In genomic region chr2:88489181-88489580, GRCh38 we compare ENCODE assay signal across 29 cellular contexts. TPM values are rescaled to one million over a fixed set of nuclear protein-coding genes. Genes with fewer than 3 reads are reported as not detected.
DNase-seq lines count a peak whose midpoint lies in the region; ATAC-seq and TF ChIP-seq lines count a peak whose summit lies in the region.
"Had no signal": no experiment of that assay in that cellular context is flagged by ENCODE, and none has a peak within 500 bp of the region (broad histone marks: within the 10 kb centered on the region; RNA-seq: fewer than 3 reads in every experiment).

No MANE protein-coding gene starts in this region.

- H3K4me1 ChIP-seq in mammary epithelial cell (ENCODE audit: insufficient read depth, low read length), result peaks cover 11% of the 10 kb centered on the region
- no peaks in the 10 kb centered on the region for H3K4me1 ChIP-seq in Karpas-422 (ENCODE audit: low read length)
- H3K4me1 ChIP-seq: BLaER1 treated with 17β-estradiol and CSF1 and Interleukin-3, amounts not matched to agents 10 nM and 100 nM; Caco-2; heart left ventricle had no signal

- H3K9me2 ChIP-seq in Karpas-422 (replicated peaks; ENCODE audit: insufficient read depth, low read length), result no peaks in the 10 kb centered on the region

- in situ Hi-C loops in mammary epithelial cell (cut with MboI; ENCODE audit: low sequenced_read_pairs in 2 of 2), result no loop called here

- H3K79me2 ChIP-seq in mammary epithelial cell (ENCODE audit: insufficient read depth, low read length) (no peaks in the 10 kb centered on the region), Karpas-422 (ENCODE audit: low read length) (no peaks in the 10 kb centered on the region)

- CTCF ChIA-PET in MCF 10A (lab: Yijun Ruan, JAX), result interaction anchor here (0.6 to 1.2 kb wide), 5 partner anchors 15 to 331 kb away, joined by 3 to 5 read pairs (median 3); no protein-coding TSS in a partner anchor
- CTCF ChIA-PET in mammary epithelial cell (lab: Charles Lee; ENCODE audit: low non-redundant PET), result no interaction called here

- BruUV-seq in MCF 10A (replicated peaks; lab: Mats Ljungman, UMichigan), result no TSS peak
- BruUV-seq in mammary epithelial cell (replicated peaks; lab: Mats Ljungman, UMichigan), result no TSS peak

- no peaks in the 10 kb centered on the region for H4K20me1 ChIP-seq in mammary epithelial cell (ENCODE audit: insufficient read depth, low read length)
- H4K20me1 ChIP-seq in Karpas-422 (ENCODE audit: insufficient read depth, low read depth, low read length), result no peaks in the 10 kb centered on the region
- H4K20me1 ChIP-seq: BLaER1 treated with 17β-estradiol and CSF1 and Interleukin-3, amounts not matched to agents 10 nM and 100 nM had no signal

- dilution Hi-C loops in mammary epithelial cell (cut with HindIII; ENCODE audit: low sequenced_read_pairs), result no loop called here

- no peaks in the 10 kb centered on the region for H3K36me3 Mint-ChIP-seq in MCF 10A (ENCODE audit: insufficient read depth, unreplicated experiment)
- H3K36me3 Mint-ChIP-seq: activated naive CD4-positive, alpha-beta T cell treated with anti-CD3 and anti-CD28 coated beads, Interleukin-2, amount 10 ng/mL, durations not matched to agents 7 days and 5 days; mesothelial cell of epicardium; type B pancreatic cell had no signal

- ATAC-seq in HG03469 (IDR thresholded peaks at IDR 0.05; ENCODE audit: unreplicated experiment), result no peak
- ATAC-seq in HG03432 (IDR thresholded peaks at IDR 0.05; ENCODE audit: unreplicated experiment), result no peak
- ATAC-seq: heart left ventricle, left lobe of liver had no signal

- H3K9me3 Mint-ChIP-seq in MCF 10A (ENCODE audit: unreplicated experiment), result no peaks in the 10 kb centered on the region
- H3K9me3 Mint-ChIP-seq: activated naive CD4-positive, alpha-beta T cell treated with anti-CD3 and anti-CD28 coated beads, Interleukin-2, amount 10 ng/mL, durations not matched to agents 7 days and 5 days; dendritic cell treated with granulocyte-macrophage colony-stimulating factor and Interleukin-4, amounts not matched to agents 40 ng/mL and 50 ng/mL, for 4 days; mesothelial cell of epicardium; nephron; type B pancreatic cell had no signal

- no peaks in the 10 kb centered on the region for H3K27me3 Mint-ChIP-seq in MCF 10A (ENCODE audit: insufficient read depth, unreplicated experiment)
- H3K27me3 Mint-ChIP-seq: dendritic cell treated with granulocyte-macrophage colony-stimulating factor and Interleukin-4, amounts not matched to agents 40 ng/mL and 50 ng/mL, for 4 days had no signal

- H3K27ac ChIP-seq in mammary epithelial cell (ENCODE audit: insufficient read depth, low read depth, low read length), result no peak overlapping the region
- no peak overlapping the region for H3K27ac ChIP-seq in Karpas-422 (ENCODE audit: low read length)
- H3K27ac ChIP-seq in VCaP, result no peak overlapping the region
- H3K27ac ChIP-seq: BLaER1 treated with 17β-estradiol and CSF1 and Interleukin-3, amounts not matched to agents 10 nM and 100 nM; cardiac muscle cell; heart left ventricle; KMS-11 had no signal

- 100% methylated on average over 2 of the region's 2 CpGs for WGBS in mammary epithelial cell (ENCODE audit: low coverage, missing lambda C conversion rate)

- no peaks in the 10 kb centered on the region for H3K4me1 Mint-ChIP-seq in MCF 10A (ENCODE audit: insufficient read depth, unreplicated experiment)
- H3K4me1 Mint-ChIP-seq: activated naive CD4-positive, alpha-beta T cell treated with anti-CD3 and anti-CD28 coated beads, Interleukin-2, amount 10 ng/mL, durations not matched to agents 7 days and 5 days; nephron had no signal

- no peak overlapping the region for H3K27ac Mint-ChIP-seq in MCF 10A (ENCODE audit: low read depth, unreplicated experiment)
- H3K27ac Mint-ChIP-seq: activated naive CD4-positive, alpha-beta T cell treated with anti-CD3 and anti-CD28 coated beads, Interleukin-2, amount 10 ng/mL, durations not matched to agents 7 days and 5 days; dendritic cell treated with granulocyte-macrophage colony-stimulating factor and Interleukin-4, amounts not matched to agents 40 ng/mL and 50 ng/mL, for 4 days; mesothelial cell of epicardium; nephron; type B pancreatic cell had no signal

- no peak overlapping the region for H3K4me3 ChIP-seq in mammary epithelial cell (replicated peaks in 1 of 3; ENCODE audit: insufficient read depth in 1 of 3, low read depth in 2 of 3, low read length in 3 of 3)
- no peak overlapping the region for H3K4me3 ChIP-seq in Karpas-422 (ENCODE audit: low read length)
- H3K4me3 ChIP-seq: BLaER1 treated with 17β-estradiol and CSF1 and Interleukin-3, amounts not matched to agents 10 nM and 100 nM; cardiac muscle cell; heart left ventricle had no signal

- POLR2A ChIA-PET in MCF 10A (lab: Yijun Ruan, JAX), result interaction anchor here (1.7 kb wide), 1 partner anchor 8 kb away, joined by 5 read pairs; no protein-coding TSS in a partner anchor

- H3K4me3 Mint-ChIP-seq in MCF 10A (ENCODE audit: unreplicated experiment), result no peak overlapping the region
- H3K4me3 Mint-ChIP-seq: activated naive CD4-positive, alpha-beta T cell treated with anti-CD3 and anti-CD28 coated beads, Interleukin-2, amount 10 ng/mL, durations not matched to agents 7 days and 5 days; dendritic cell treated with granulocyte-macrophage colony-stimulating factor and Interleukin-4, amounts not matched to agents 40 ng/mL and 50 ng/mL, for 4 days; mesothelial cell of epicardium; nephron; type B pancreatic cell had no signal

- H3K27me3 ChIP-seq in mammary epithelial cell (ENCODE audit: insufficient read depth, low read length) (no peaks in the 10 kb centered on the region), Karpas-422 (ENCODE audit: low read length) (no peaks in the 10 kb centered on the region)
- H3K27me3 ChIP-seq: BLaER1 treated with 17β-estradiol and CSF1 and Interleukin-3, amounts not matched to agents 10 nM and 100 nM; cardiac muscle cell had no signal

- TF ChIP-seq CTCF in MCF 10A (IDR thresholded peaks at IDR 0.05; ENCODE audit: unreplicated experiment), result no peak
- peak in 1 of 2 donors; percentile 37 for TF ChIP-seq CTCF in mammary epithelial cell (conservative IDR thresholded peaks at IDR 0.05 in 1 of 2, IDR thresholded peaks at IDR 0.05 in 1 of 2; ENCODE audit: extremely low read depth in 1 of 2, insufficient read depth in 1 of 2, low read depth in 1 of 2, low read length in 2 of 2)
- 0 out of 2 replicates have a peak, but pooled peaks have one; percentile 7 for TF ChIP-seq CTCF in VCaP (conservative IDR thresholded peaks at IDR 0.05)

- H3K9ac ChIP-seq in mammary epithelial cell (ENCODE audit: insufficient read depth, low read length) (no peak overlapping the region), Karpas-422 (ENCODE audit: low read length) (no peak overlapping the region)
- H3K9ac ChIP-seq: BLaER1 treated with 17β-estradiol and CSF1 and Interleukin-3, amounts not matched to agents 10 nM and 100 nM; KMS-11 had no signal

- no peak overlapping the region for H3K4me2 ChIP-seq in mammary epithelial cell (ENCODE audit: insufficient read depth, low read depth, low read length)
- H3K4me2 ChIP-seq in Karpas-422 (ENCODE audit: low read depth, low read length, poor library complexity, severe bottlenecking), result no peak overlapping the region
- H3K4me2 ChIP-seq: BLaER1 treated with 17β-estradiol and CSF1 and Interleukin-3, amounts not matched to agents 10 nM and 100 nM; KMS-11 had no signal

- H2AFZ ChIP-seq in mammary epithelial cell (ENCODE audit: low read depth, low read length) (no peak overlapping the region), Karpas-422 (ENCODE audit: low read length) (no peak overlapping the region)

- intact Hi-C loops in MCF 10A (cut with micrococcal nuclease) (loop anchor here (2.0 kb wide), 1 partner anchor 182 kb away; no protein-coding TSS in a partner anchor), mammary epithelial cell (cut with micrococcal nuclease) (loop anchor here (1.0 to 2.0 kb wide), 2 partner anchors 65 to 180 kb away; no protein-coding TSS in a partner anchor), cardiac septum (cut with DNase I) (no loop called here)

- DNase-seq in MCF 10A (ENCODE audit: unreplicated experiment), result peak; percentile 26
- no peak for DNase-seq in mammary epithelial cell
- peak; percentile 49 for DNase-seq in Karpas-422
- no peak for DNase-seq in activated CD8-positive, alpha-beta memory T cell treated with anti-CD3 and anti-CD28 coated beads, Interleukin-2, amount 50 U/mL, for 4 hours
- DNase-seq in cardiac septum (ENCODE audit: low spot score), result no peak
- DNase-seq: ACHN; activated CD4-positive, alpha-beta T cell treated with anti-CD3 and anti-CD28 coated beads for 1 hour; activated CD8-positive, alpha-beta memory T cell treated with anti-CD3 and anti-CD28 coated beads for 24 hours; activated naive CD4-positive, alpha-beta T cell treated with anti-CD3 and anti-CD28 coated beads, Interleukin-2, amount 10 ng/mL, durations not matched to agents 7 days and 5 days; activated T-cell treated with anti-CD3 and anti-CD28 coated beads, Interleukin-2, amount 50 U/mL, for 48 hours; EL; heart left ventricle; MV-4-11; NCI-H187 treated with DMSO at 0.1 percent for 48 hours; NCI-H510A; Right ventricle myocardium superior had no signal

- H3K9me3 ChIP-seq in mammary epithelial cell (replicated peaks; ENCODE audit: insufficient read depth, low read length), result no peaks in the 10 kb centered on the region
- H3K9me3 ChIP-seq in Karpas-422 (ENCODE audit: low read length), result no peaks in the 10 kb centered on the region
- H3K9me3 ChIP-seq: BLaER1 treated with 17β-estradiol and CSF1 and Interleukin-3, amounts not matched to agents 10 nM and 100 nM; Caco-2; heart left ventricle had no signal

- H3K36me3 ChIP-seq in mammary epithelial cell (ENCODE audit: insufficient read depth, low read length), result no peaks in the 10 kb centered on the region
- no peaks in the 10 kb centered on the region for H3K36me3 ChIP-seq in Karpas-422 (ENCODE audit: insufficient read depth, low read length)
- H3K36me3 ChIP-seq: BLaER1 treated with 17β-estradiol and CSF1 and Interleukin-3, amounts not matched to agents 10 nM and 100 nM; cardiac muscle cell; heart left ventricle had no signal

RNA-seq across cellular contexts. Expression of gene FOXI3, which starts 36.7 kb away (rescaled TPM):
- total RNA-seq in MCF 10A (2022), result not detected in 2 replicates
- 1 to 10 TPM; 1.5 to 2.4 TPM for total RNA-seq in mammary epithelial cell
- polyA plus RNA-seq in mammary epithelial cell, result 0.78 TPM
- polyA minus RNA-seq in mammary epithelial cell, result 0.62 TPM
- total RNA-seq in Karpas-422 (2014; rRNA removed; shearing (Covaris generic); ENCODE audit: low replicate concordance), result not detected in 2 replicates
- not detected for total RNA-seq in cardiac septum
- total RNA-seq: Caco-2, cardiac muscle cell, endothelial cell of umbilical vein, heart left ventricle, left lobe of liver, Right ventricle myocardium superior had no signal
- polyA plus RNA-seq: cardiac muscle cell, endothelial cell of umbilical vein, heart left ventricle had no signal

Comparison
In these comparisons a context has a peak if more than half of its experiments do, and no peak if none do; other contexts are left out.
1. DNase-seq: peak in MCF 10A (single experiment) and Karpas-422 (single experiment); none in mammary epithelial cell (single experiment), activated CD8-positive, alpha-beta memory T cell treated with anti-CD3 and anti-CD28 coated beads, Interleukin-2, amount 50 U/mL, for 4 hours (single experiment) and cardiac septum (single experiment).